Comparison of ENCODE assay signal across 8 cellular contexts in the genomic region with DNA sequence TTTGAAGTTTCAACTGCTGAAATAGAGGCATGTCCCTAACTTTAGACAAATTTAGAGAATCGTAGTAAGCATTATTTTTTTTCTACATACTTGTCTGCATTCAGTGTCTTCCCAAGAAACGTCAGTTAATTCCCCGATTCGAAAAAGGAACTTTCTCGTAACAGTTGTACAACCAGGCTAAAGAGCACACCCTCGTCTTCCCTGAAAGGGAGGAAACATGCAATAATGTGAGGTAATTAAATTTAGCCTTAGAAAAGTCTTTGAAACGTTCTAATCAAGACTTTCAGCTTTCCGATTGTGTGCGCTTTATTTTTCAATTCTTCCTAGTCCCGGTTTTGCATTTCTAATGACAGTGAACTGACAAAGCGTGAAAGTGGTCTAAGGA. TPM values are rescaled to one million over a fixed set of nuclear protein-coding genes. Genes with fewer than 3 reads are reported as not detected.
A peak's percentile ranks its signal among the peaks of the same experiment; 100 is the strongest.
DNase-seq lines count a peak whose midpoint lies in the region; ATAC-seq lines count a peak whose summit lies in the region.

No MANE protein-coding gene starts in this region.

- intact Hi-C loops in right cardiac atrium (cut with DNase I) = loop anchor here in 2 of 4 donors (5.0 to 10.0 kb wide), 2 partner anchors 79 to 189 kb away; no protein-coding TSS in a partner anchor

- H3K27ac Mint-ChIP-seq in activated CD4-positive, alpha-beta memory T cell treated with anti-CD3 and anti-CD28 coated beads, Interleukin-2, amount 10 ng/mL, durations not matched to agents 7 days and 5 days = no peak overlapping the region

- H3K4me3 Mint-ChIP-seq in activated CD4-positive, alpha-beta memory T cell treated with anti-CD3 and anti-CD28 coated beads, Interleukin-2, amount 10 ng/mL, durations not matched to agents 7 days and 5 days = peak overlapping the region; percentile 61

- H3K27me3 ChIP-seq in HAP-1 (ENCODE audit: low read depth) (no peaks in the 10 kb centered on the region), right cardiac atrium (ENCODE audit: control insufficient read depth, insufficient read depth) (no peaks in the 10 kb centered on the region)

- no peaks in the 10 kb centered on the region for H3K9me3 Mint-ChIP-seq in activated CD4-positive, alpha-beta memory T cell treated with anti-CD3 and anti-CD28 coated beads, Interleukin-2, amount 10 ng/mL, durations not matched to agents 7 days and 5 days

- H3K4me1 Mint-ChIP-seq in activated CD4-positive, alpha-beta memory T cell treated with anti-CD3 and anti-CD28 coated beads, Interleukin-2, amount 10 ng/mL, durations not matched to agents 7 days and 5 days = peaks cover 17% of the 10 kb centered on the region

- ATAC-seq in right cardiac atrium (peak in 1 of 2 donors; percentile 14), GM18909 (IDR thresholded peaks at IDR 0.05; ENCODE audit: poor library complexity, unreplicated experiment) (no peak)

- WGBS in right cardiac atrium = 7% methylated on average over 11 of the region's 11 CpGs

- H3K4me3 ChIP-seq in HAP-1 (peak overlapping the region; percentile 52), right cardiac atrium (ENCODE audit: low read length) (peak overlapping the region; percentile 63), skin epidermis (peak overlapping the region; percentile 37 to 55 (median 43))

- H3K36me3 Mint-ChIP-seq in activated CD4-positive, alpha-beta memory T cell treated with anti-CD3 and anti-CD28 coated beads, Interleukin-2, amount 10 ng/mL, durations not matched to agents 7 days and 5 days (ENCODE audit: low read depth) = no peaks in the 10 kb centered on the region

- H3K27ac ChIP-seq in right cardiac atrium (ENCODE audit: low read length) (peak overlapping the region; percentile 88), skin epidermis (peak overlapping the region in 19 of 21 experiments; percentile 29 to 84 (median 70))

- CTCF ChIA-PET in activated CD4-positive, alpha-beta memory T cell treated with anti-CD3 and anti-CD28 coated beads, Interleukin-2, amount 10 ng/mL, durations not matched to agents 7 days and 5 days (lab: Charles Lee) = no interaction called here

- no peaks in the 10 kb centered on the region for H3K4me1 ChIP-seq in HAP-1
- no peaks in the 10 kb centered on the region for H3K4me1 ChIP-seq in right cardiac atrium (ENCODE audit: control insufficient read depth, insufficient read depth, low read length)

- POLR2A ChIA-PET in activated CD4-positive, alpha-beta memory T cell treated with anti-CD3 and anti-CD28 coated beads, Interleukin-2, amount 10 ng/mL, durations not matched to agents 7 days and 5 days (lab: Charles Lee) = no interaction called here

- peaks cover 60% of the 10 kb centered on the region for H3K27me3 Mint-ChIP-seq in activated CD4-positive, alpha-beta memory T cell treated with anti-CD3 and anti-CD28 coated beads, Interleukin-2, amount 10 ng/mL, durations not matched to agents 7 days and 5 days

- no peak for DNase-seq in HAP-1 (ENCODE audit: low spot score in 2 of 2)
- DNase-seq in activated CD4-positive, alpha-beta memory T cell treated with anti-CD3 and anti-CD28 coated beads, Interleukin-2, amount 10 ng/mL, durations not matched to agents 7 days and 5 days = no peak
- DNase-seq in right cardiac atrium = no peak
- DNase-seq in globus pallidus (ENCODE audit: low spot score) = no peak
- no peak for DNase-seq in DMS 273 (lab: John Stamatoyannopoulos, UW; ENCODE audit: unreplicated experiment)
- DNase-seq in NK-92 treated with Interleukin-12 subunit alpha and Interleukin-12 subunit beta, amount 100 ng/mL, for 24 hours (lab: John Stamatoyannopoulos, UW) = no peak

- in situ Hi-C loops in HAP-1 (cut with MboI; ENCODE audit: low sequenced_read_pairs) = no loop called here

- H3K36me3 ChIP-seq in HAP-1 (replicated peaks) = peaks cover 10% of the 10 kb centered on the region

- H3K9me3 ChIP-seq in HAP-1 (no peaks in the 10 kb centered on the region), right cardiac atrium (ENCODE audit: control insufficient read depth, low read length) (peaks cover 3% of the 10 kb centered on the region)

RNA-seq across cellular contexts. Expression of gene SLC1A3, which starts 0.4 kb away (rescaled TPM):
- not detected for total RNA-seq in activated CD4-positive, alpha-beta memory T cell treated with anti-CD3 and anti-CD28 coated beads, Interleukin-2, amount 10 ng/mL, durations not matched to agents 7 days and 5 days
- total RNA-seq in right cardiac atrium = 10 to 100 TPM; 31.1 to 44.5 (median 35.2) TPM
- polyA plus RNA-seq in right cardiac atrium = 21.7 TPM

Comparison
In these comparisons a context has a peak if more than half of its experiments do, and no peak if none do; other contexts are left out.
1. RNA of gene SLC1A3, which starts 0.4 kb away (total RNA-seq): 31.1 to 44.5 TPM in right cardiac atrium; not detected in activated CD4-positive, alpha-beta memory T cell treated with anti-CD3 and anti-CD28 coated beads, Interleukin-2, amount 10 ng/mL, durations not matched to agents 7 days and 5 days; every median in the first group is over 10 times any median in the second.
2. Peak in every context shown above with its lines, with median percentiles within 50 percentile points of each other: H3K4me3 ChIP-seq.